Comparison of ENCODE assay signal across 1 cellular context in genomic region chr1:226625832-226626576, GRCh38.
TF ChIP-seq lines count a peak whose summit lies in the region.

No MANE protein-coding gene starts in this region.

TF ChIP-seq in HCT116, 20 proteins besides CTCF, POLR2A, EP300 and RAD21 (continued from another document):
- TF ChIP-seq ZBTB33 (IDR thresholded peaks at IDR 0.05; ENCODE audit: extremely low read depth, insufficient replicate concordance, low read length) (no peak), SRF (IDR thresholded peaks at IDR 0.05; ENCODE audit: low read depth) (no peak), CEBPB (IDR thresholded peaks at IDR 0.05; ENCODE audit: low read depth) (no peak)
TF ChIP-seq in HCT116: peak in this region for 0.
